Comparison of ENCODE assay signal across 20 cellular contexts in genomic region chr9:104088416-104088815, GRCh38. TPM values are rescaled to one million over a fixed set of nuclear protein-coding genes. Genes with fewer than 3 reads are reported as not detected.
DNase-seq lines count a peak whose midpoint lies in the region; ATAC-seq and TF ChIP-seq lines count a peak whose summit lies in the region.
"Had no signal": no experiment of that assay in that cellular context is flagged by ENCODE, and none has a peak within 500 bp of the region (broad histone marks: within the 10 kb centered on the region; RNA-seq: fewer than 3 reads in every experiment).

No MANE protein-coding gene starts in this region.

- H3K79me2 ChIP-seq in Karpas-422 (ENCODE audit: low read length), result no peaks in the 10 kb centered on the region

- H3K9ac ChIP-seq in Karpas-422 (ENCODE audit: low read length), result no peak overlapping the region
- H3K9ac ChIP-seq: BLaER1 treated with 17β-estradiol and CSF1 and Interleukin-3, amounts not matched to agents 10 nM and 100 nM had no signal

- peaks cover 0 to 11% (median 6%) of the 10 kb centered on the region in 3 donors for H3K27me3 Mint-ChIP-seq in immature natural killer cell (ENCODE audit: low read depth in 3 of 3)

- H4K20me1 ChIP-seq in Karpas-422 (ENCODE audit: insufficient read depth, low read depth, low read length), result no peaks in the 10 kb centered on the region
- H4K20me1 ChIP-seq: BLaER1 treated with 17β-estradiol and CSF1 and Interleukin-3, amounts not matched to agents 10 nM and 100 nM had no signal

- DNase-seq in EH (ENCODE audit: low read depth) (peak; percentile 48), HCEC 1CT (peak; percentile 13), RKO (ENCODE audit: low spot score) (peak; percentile 54), fibroblast of pulmonary artery (ENCODE audit: low read depth) (peak; percentile 13), Karpas-422 (no peak), immature natural killer cell (no peak)
- DNase-seq in activated naive CD4-positive, alpha-beta T cell (lab: John Stamatoyannopoulos, UW), result no peak
- DNase-seq: CD8-positive, alpha-beta T cell; NCI-H1048; NCI-H1436 treated with DMSO at 0.1 percent for 48 hours; NCI-H2029; NCI-H446; NCI-H774; SIG-M5; T-helper 1 cell had no signal

- peaks cover 5 to 22% of the 10 kb centered on the region in 2 donors for H3K4me1 Mint-ChIP-seq in immature natural killer cell

- no peak overlapping the region for H3K4me2 ChIP-seq in Karpas-422 (ENCODE audit: low read depth, low read length, poor library complexity, severe bottlenecking)
- H3K4me2 ChIP-seq: BLaER1 treated with 17β-estradiol and CSF1 and Interleukin-3, amounts not matched to agents 10 nM and 100 nM had no signal

- no peaks in the 10 kb centered on the region for H3K9me3 Mint-ChIP-seq in immature natural killer cell
- H3K9me3 Mint-ChIP-seq: CD8-positive, alpha-beta T cell had no signal

- no peak overlapping the region for H3K27ac Mint-ChIP-seq in immature natural killer cell
- H3K27ac Mint-ChIP-seq: CD8-positive, alpha-beta T cell had no signal

- no peak overlapping the region for H3K4me3 Mint-ChIP-seq in immature natural killer cell
- H3K4me3 Mint-ChIP-seq: CD8-positive, alpha-beta T cell had no signal

- no peaks in the 10 kb centered on the region for H3K9me2 ChIP-seq in Karpas-422 (replicated peaks; ENCODE audit: insufficient read depth, low read length)

- H3K36me3 Mint-ChIP-seq in immature natural killer cell, result no peaks in the 10 kb centered on the region

- H3K4me3 ChIP-seq in fibroblast of pulmonary artery (replicated peaks; ENCODE audit: low read depth, low read length) (no peak overlapping the region), Karpas-422 (ENCODE audit: low read length) (no peak overlapping the region)
- H3K4me3 ChIP-seq: BLaER1 treated with 17β-estradiol and CSF1 and Interleukin-3, amounts not matched to agents 10 nM and 100 nM had no signal

- no peaks in the 10 kb centered on the region for H3K9me3 ChIP-seq in Karpas-422 (ENCODE audit: low read length)
- H3K9me3 ChIP-seq: BLaER1 treated with 17β-estradiol and CSF1 and Interleukin-3, amounts not matched to agents 10 nM and 100 nM had no signal

- no peaks in the 10 kb centered on the region for H3K36me3 ChIP-seq in Karpas-422 (ENCODE audit: insufficient read depth, low read length)
- H3K36me3 ChIP-seq: BLaER1 treated with 17β-estradiol and CSF1 and Interleukin-3, amounts not matched to agents 10 nM and 100 nM had no signal

- H3K4me1 ChIP-seq in Karpas-422 (ENCODE audit: low read length), result peaks cover 17% of the 10 kb centered on the region

- TF ChIP-seq CTCF in fibroblast of pulmonary artery (IDR thresholded peaks at IDR 0.05; ENCODE audit: low read length, missing control alignments), result no peak

- no peak overlapping the region for H2AFZ ChIP-seq in Karpas-422 (ENCODE audit: low read length)

- H3K27ac ChIP-seq in Karpas-422 (ENCODE audit: low read length), result no peak overlapping the region
- H3K27ac ChIP-seq: BLaER1 treated with 17β-estradiol and CSF1 and Interleukin-3, amounts not matched to agents 10 nM and 100 nM; RWPE1 had no signal

- H3K27me3 ChIP-seq in Karpas-422 (ENCODE audit: low read length), result no peaks in the 10 kb centered on the region
- H3K27me3 ChIP-seq: BLaER1 treated with 17β-estradiol and CSF1 and Interleukin-3, amounts not matched to agents 10 nM and 100 nM had no signal

- no peak for ATAC-seq in GM19452 (IDR thresholded peaks at IDR 0.05; ENCODE audit: unreplicated experiment)
- ATAC-seq: CD8-positive, alpha-beta T cell; HCT116; SK-N-SH treated with all-trans-retinoic acid at 6 μM for 48 hours had no signal

RNA-seq across cellular contexts. Expression of gene SMC2, which starts 5.7 kb away (rescaled TPM):
- total RNA-seq in Karpas-422 (2014; rRNA removed; shearing (Covaris generic); ENCODE audit: low replicate concordance), result 16.5 and 24.9 TPM in 2 replicates
- 10 to 100 TPM in 1 of 3 donors, 1 to 10 TPM in 2; 1.2 to 23.8 (median 6.8) TPM for polyA plus RNA-seq in immature natural killer cell

Comparison
In these comparisons a context has a peak if more than half of its experiments do, and no peak if none do; other contexts are left out.
1. DNase-seq: peak in EH (single experiment), HCEC 1CT (single experiment), RKO (single experiment) and fibroblast of pulmonary artery (single experiment); none in Karpas-422 (single experiment), immature natural killer cell (0 of 3) and activated naive CD4-positive, alpha-beta T cell (0 of 4).